ENCODE assay signal across 20 cellular contexts in the genomic region with DNA sequence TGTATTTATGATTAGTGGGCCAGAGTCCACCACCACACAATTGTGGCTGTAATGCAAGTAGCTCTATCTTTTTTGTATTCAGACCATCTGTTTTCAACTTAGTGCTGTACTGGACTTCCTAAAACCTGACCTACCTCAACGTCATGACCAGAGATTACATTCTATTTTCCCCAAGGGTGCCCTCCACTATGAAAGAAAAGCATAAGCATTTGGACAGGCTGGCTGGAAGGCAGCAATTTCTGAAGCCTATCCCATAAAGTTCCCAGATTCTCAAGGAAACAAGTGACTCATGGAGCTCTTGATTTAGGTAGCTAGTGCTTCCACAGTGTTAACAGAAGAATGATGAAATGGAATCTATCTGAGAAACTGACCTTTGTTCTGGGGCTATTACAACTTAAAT.
DNase-seq lines count a peak whose midpoint lies in the region; ATAC-seq and TF ChIP-seq lines count a peak whose summit lies in the region.
"Had no signal": no experiment of that assay in that cellular context is flagged by ENCODE, and none has a peak within 500 bp of the region (broad histone marks: within the 10 kb centered on the region; RNA-seq: fewer than 3 reads in every experiment).

No MANE protein-coding gene starts in this region.

- H3K27me3 ChIP-seq in GM23248 (replicated peaks; ENCODE audit: insufficient read depth): no peaks in the 10 kb centered on the region

- H3K36me3 ChIP-seq in GM23248 (ENCODE audit: low read depth): 0 out of 2 replicates have a peak, but pooled peaks cover 3% of the 10 kb centered on the region

- H3F3A ChIP-seq in GM23248 (ENCODE audit: insufficient read depth): peaks cover 13% of the 10 kb centered on the region; the same call in 1 of the 2 replicates

- H3K4me1 ChIP-seq in GM23248 (ENCODE audit: insufficient read depth): no peaks in the 10 kb centered on the region

- in situ Hi-C loops in GM23248 (cut with MboI) (no loop called here), astrocyte of the spinal cord (cut with HindIII; ENCODE audit: low sequenced_read_pairs) (no loop called here)

- 60 to 67% methylated on average over 1 of the region's 1 CpG for WGBS in GM23248 (ENCODE audit: low coverage in 1 of 2, low lambda C conversion rate in 2 of 2, missing lambda C conversion rate in 2 of 2), 2 experiments

- H3K27ac ChIP-seq in GM23248: no peak overlapping the region
- H3K27ac ChIP-seq: C4-2B had no signal

- TF ChIP-seq CTCF in astrocyte of the spinal cord (IDR thresholded peaks at IDR 0.05; ENCODE audit: low read depth, low read length): no peak
- TF ChIP-seq CTCF in fibroblast of villous mesenchyme (IDR thresholded peaks at IDR 0.05; ENCODE audit: insufficient read depth, low read depth, low read length): no peak
- TF ChIP-seq CTCF in retinal pigment epithelial cell (conservative IDR thresholded peaks at IDR 0.05; ENCODE audit: low read depth, low read length): no peak

- H3K4me3 ChIP-seq in GM23248: no peak overlapping the region
- no peak overlapping the region for H3K4me3 ChIP-seq in astrocyte of the spinal cord (ENCODE audit: low read depth, low read length)
- H3K4me3 ChIP-seq in fibroblast of villous mesenchyme (ENCODE audit: low read depth, low read length): no peak overlapping the region
- H3K4me3 ChIP-seq in retinal pigment epithelial cell (ENCODE audit: low read length): no peak overlapping the region

- H2AFZ ChIP-seq in GM23248: no peak overlapping the region

- H4K20me1 ChIP-seq in GM23248 (ENCODE audit: insufficient read depth): no peaks in the 10 kb centered on the region

- no peak overlapping the region for H3K9ac ChIP-seq in GM23248

- no peaks in the 10 kb centered on the region for H3K79me2 ChIP-seq in GM23248 (ENCODE audit: insufficient read depth)

- no peak overlapping the region for H3K4me2 ChIP-seq in GM23248 (ENCODE audit: unreplicated experiment)

- H3K9me2 ChIP-seq in GM23248 (ENCODE audit: insufficient read depth): 0 out of 2 replicates have a peak, but pooled peaks cover 4% of the 10 kb centered on the region

- ATAC-seq in HG02840 (IDR thresholded peaks at IDR 0.05; ENCODE audit: low FRiP score, unreplicated experiment): no peak
- ATAC-seq in HG02885 (IDR thresholded peaks at IDR 0.05; ENCODE audit: poor library complexity, unreplicated experiment): no peak
- ATAC-seq: left colon; naive thymus-derived CD8-positive, alpha-beta T cell had no signal

- DNase-seq in GM23248 (peak; percentile 36), astrocyte of the spinal cord (ENCODE audit: low read depth, low spot score) (peak; percentile 81), fibroblast of villous mesenchyme (ENCODE audit: low read depth) (peak; percentile 80), retinal pigment epithelial cell (ENCODE audit: low read depth) (peak; percentile 68)
- no peak for DNase-seq in stimulated activated naive CD4-positive, alpha-beta T cell (lab: John Stamatoyannopoulos, UW)
- DNase-seq in central memory CD4-positive, alpha-beta T cell: no peak
- DNase-seq: activated CD4-positive, alpha-beta memory T cell treated with anti-CD3 and anti-CD28 coated beads for 36 hours; activated naive CD8-positive, alpha-beta T cell treated with anti-CD3 and anti-CD28 coated beads, Interleukin-2, amount 10 ng/mL, durations not matched to agents 7 days and 5 days; activated T-cell treated with anti-CD3 and anti-CD28 coated beads, Interleukin-2, amount 50 U/mL, for 48 hours; cerebellar nuclear complex; DMS153; erythroblast; H7; left colon; naive thymus-derived CD8-positive, alpha-beta T cell; NCI-H2081 treated with DMSO at 0.1 percent for 48 hours; NCI-H748 treated with DMSO at 0.1 percent for 48 hours had no signal

- no peaks in the 10 kb centered on the region for H3K9me3 ChIP-seq in GM23248 (ENCODE audit: low read depth)

Comparison
In these comparisons a context has a peak if more than half of its experiments do, and no peak if none do; other contexts are left out.
1. DNase-seq: peak in GM23248 (single experiment), astrocyte of the spinal cord (single experiment), fibroblast of villous mesenchyme (single experiment) and retinal pigment epithelial cell (single experiment); none in stimulated activated naive CD4-positive, alpha-beta T cell (0 of 6) and central memory CD4-positive, alpha-beta T cell (single experiment).